Comparison of ENCODE assay signal across 11 cellular contexts in genomic region chr3:98962189-98962930, GRCh38.
DNase-seq lines count a peak whose midpoint lies in the region; ATAC-seq and TF ChIP-seq lines count a peak whose summit lies in the region.
"Had no signal": no experiment of that assay in that cellular context is flagged by ENCODE, and none has a peak within 500 bp of the region (broad histone marks: within the 10 kb centered on the region; RNA-seq: fewer than 3 reads in every experiment).

No MANE protein-coding gene starts in this region.

- H2BK12ac ChIP-seq in mesenchymal stem cell (ENCODE audit: low read length in 2 of 2), result peak overlapping the region in 1 of 2 experiments; percentile 20

- no peak overlapping the region for H3K4ac ChIP-seq in mesenchymal stem cell (ENCODE audit: low read depth in 1 of 2, low read length in 2 of 2)

- peak overlapping the region in 1 of 2 experiments; percentile 54 for H3K4me3 ChIP-seq in mesenchymal stem cell (ENCODE audit: insufficient read depth in 1 of 2, low read depth in 1 of 2, low read length in 2 of 2)
- H3K4me3 ChIP-seq in body of pancreas, result no peak overlapping the region
- H3K4me3 ChIP-seq: neural progenitor cell had no signal

- H3K36me3 ChIP-seq in mesenchymal stem cell (ENCODE audit: control insufficient read depth in 1 of 2, insufficient read depth in 2 of 2, low read depth in 1 of 2, low read length in 2 of 2), result no peaks in the 10 kb centered on the region
- no peaks in the 10 kb centered on the region for H3K36me3 ChIP-seq in body of pancreas (replicated peaks in 1 of 2; ENCODE audit: insufficient read depth in 1 of 2, low read depth in 2 of 2)
- H3K36me3 ChIP-seq: neural progenitor cell had no signal

- H4K91ac ChIP-seq in mesenchymal stem cell (ENCODE audit: low read length), result no peak overlapping the region

- WGBS in mesenchymal stem cell, result 25% methylated on average over 4 of the region's 4 CpGs
- WGBS in body of pancreas, 2 donors, result 47 to 55% methylated on average over 4 of the region's 4 CpGs

- no peak overlapping the region for H3K23ac ChIP-seq in mesenchymal stem cell (ENCODE audit: low read length in 2 of 2)

- ATAC-seq in body of pancreas (no peak), HG02885 (IDR thresholded peaks at IDR 0.05; ENCODE audit: poor library complexity, unreplicated experiment) (no peak)
- ATAC-seq: stimulated activated naive B cell treated with anti-CD40 and anti-IgM and Interleukin-4, amounts not matched to agents 10 μg/mL and 1 μg/mL and 100 μg/mL, for 72 hours had no signal

- no peak overlapping the region for H2BK15ac ChIP-seq in mesenchymal stem cell (ENCODE audit: low read depth, poor library complexity, severe bottlenecking)

- peak overlapping the region; percentile 100 for H3K27ac ChIP-seq in mesenchymal stem cell (ENCODE audit: low read length, poor library complexity, severe bottlenecking)
- no peak overlapping the region for H3K27ac ChIP-seq in body of pancreas
- H3K27ac ChIP-seq: neural progenitor cell had no signal

- TF ChIP-seq POLR2A in body of pancreas (IDR thresholded peaks at IDR 0.05), result no peak

- no peak for TF ChIP-seq CTCF in body of pancreas (IDR thresholded peaks at IDR 0.05)

- intact Hi-C loops in body of pancreas (cut with DNase I), result no loop called here

- H3K14ac ChIP-seq in mesenchymal stem cell (ENCODE audit: low read length in 2 of 2), result no peak overlapping the region

- H3K9ac ChIP-seq in mesenchymal stem cell (ENCODE audit: low read length), result peak overlapping the region; percentile 71
- H3K9ac ChIP-seq: neural progenitor cell had no signal

- DNase-seq in EH (ENCODE audit: low read depth), result peak; percentile 94
- peak; percentile 76 for DNase-seq in HT-29 (ENCODE audit: low spot score)
- peak; percentile 91 for DNase-seq in astrocyte of the hippocampus (ENCODE audit: low read depth, low spot score)
- peak; percentile 84 for DNase-seq in mesenchymal stem cell
- DNase-seq in body of pancreas, result no peak
- DNase-seq in activated naive CD4-positive, alpha-beta T cell (lab: John Stamatoyannopoulos, UW), result no peak
- DNase-seq in NCI-H2171 treated with DMSO at 0.1 percent for 48 hours (lab: John Stamatoyannopoulos, UW), result no peak
- DNase-seq: NCI-H774; stimulated activated naive B cell treated with anti-CD40 and anti-IgM and Interleukin-4, amounts not matched to agents 10 μg/mL and 1 μg/mL and 100 μg/mL, for 72 hours had no signal

- peaks cover 1% of the 10 kb centered on the region for H3K79me1 ChIP-seq in mesenchymal stem cell (replicated peaks; ENCODE audit: low read length, poor library complexity, severe bottlenecking)

- H3K4me2 ChIP-seq in mesenchymal stem cell (ENCODE audit: low read length, poor library complexity, severe bottlenecking), result no peak overlapping the region
- H3K4me2 ChIP-seq: neural progenitor cell had no signal

- peak overlapping the region; percentile 76 for H2AK5ac ChIP-seq in mesenchymal stem cell (ENCODE audit: low read length, severe bottlenecking)

- H2BK5ac ChIP-seq in mesenchymal stem cell (ENCODE audit: low read depth, low read length, poor library complexity, severe bottlenecking), result peak overlapping the region; percentile 95

- H3K9me3 ChIP-seq in mesenchymal stem cell (ENCODE audit: control insufficient read depth, low read length), result no peaks in the 10 kb centered on the region
- no peaks in the 10 kb centered on the region for H3K9me3 ChIP-seq in body of pancreas

- no peak overlapping the region for H3K18ac ChIP-seq in mesenchymal stem cell (ENCODE audit: low read depth in 1 of 2, low read length in 2 of 2)

- peaks cover 2% of the 10 kb centered on the region for H3K4me1 ChIP-seq in mesenchymal stem cell (ENCODE audit: control insufficient read depth, insufficient read depth, low read depth, low read length)
- no peaks in the 10 kb centered on the region for H3K4me1 ChIP-seq in body of pancreas
- H3K4me1 ChIP-seq: neural progenitor cell had no signal

- H2BK120ac ChIP-seq in mesenchymal stem cell (ENCODE audit: low read depth, low read length), result no peak overlapping the region

- H3K27me3 ChIP-seq in mesenchymal stem cell (ENCODE audit: control insufficient read depth in 1 of 2, insufficient read depth in 1 of 2, low read length in 2 of 2), result no peaks in the 10 kb centered on the region
- H3K27me3 ChIP-seq in body of pancreas, result no peaks in the 10 kb centered on the region
- H3K27me3 ChIP-seq: neural progenitor cell had no signal

- H2AFZ ChIP-seq in mesenchymal stem cell (ENCODE audit: low read depth, low read length), result no peak overlapping the region
- H2AFZ ChIP-seq: neural progenitor cell had no signal

- no peak overlapping the region for H4K8ac ChIP-seq in mesenchymal stem cell (ENCODE audit: low read length)

Comparison
In these comparisons a context has a peak if more than half of its experiments do, and no peak if none do; other contexts are left out.
1. DNase-seq: peak in EH (single experiment), HT-29 (single experiment), astrocyte of the hippocampus (single experiment) and mesenchymal stem cell (single experiment); none in body of pancreas (0 of 4), activated naive CD4-positive, alpha-beta T cell (0 of 4) and NCI-H2171 treated with DMSO at 0.1 percent for 48 hours (single experiment).